1 cellular context compared by ENCODE assay signal in the genomic region with DNA sequence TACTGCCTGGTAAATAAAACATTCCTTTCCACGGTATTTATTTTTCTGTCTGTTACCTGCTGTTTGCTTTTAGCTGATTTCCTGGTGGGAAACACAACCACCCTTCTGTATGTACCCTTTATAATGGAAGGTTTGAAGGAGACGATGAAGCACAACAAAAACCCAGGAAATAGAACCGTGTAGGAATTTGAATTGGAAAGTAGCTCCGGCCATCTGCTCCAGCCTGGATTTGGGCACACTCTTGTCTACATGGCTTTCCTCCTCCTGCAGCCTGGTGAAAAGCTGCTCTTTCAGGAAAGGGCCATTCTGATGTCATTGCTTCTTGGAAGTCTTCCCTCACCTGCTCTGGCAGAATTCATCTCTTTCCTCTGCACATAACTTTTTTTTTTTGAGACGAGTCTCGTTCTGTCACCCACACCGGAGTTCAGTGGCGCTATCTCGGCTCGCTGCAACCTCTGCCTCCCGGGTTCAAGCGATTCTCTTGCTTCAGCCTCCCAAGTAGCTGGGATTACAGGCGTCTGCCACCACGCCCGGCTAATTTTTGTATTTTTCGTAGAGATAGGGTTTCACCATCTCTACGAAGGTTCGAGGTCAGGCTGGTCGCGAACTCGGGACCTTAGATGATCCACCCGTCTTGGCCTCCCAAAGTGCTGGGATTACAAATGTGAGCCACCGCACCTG.
TF ChIP-seq lines count a peak whose summit lies in the region.

No MANE protein-coding gene starts in this region.

TF ChIP-seq in GM23338, 12 proteins besides CTCF, POLR2A, EP300 and RAD21 (continued from another document):
- TF ChIP-seq, protein P1, sequence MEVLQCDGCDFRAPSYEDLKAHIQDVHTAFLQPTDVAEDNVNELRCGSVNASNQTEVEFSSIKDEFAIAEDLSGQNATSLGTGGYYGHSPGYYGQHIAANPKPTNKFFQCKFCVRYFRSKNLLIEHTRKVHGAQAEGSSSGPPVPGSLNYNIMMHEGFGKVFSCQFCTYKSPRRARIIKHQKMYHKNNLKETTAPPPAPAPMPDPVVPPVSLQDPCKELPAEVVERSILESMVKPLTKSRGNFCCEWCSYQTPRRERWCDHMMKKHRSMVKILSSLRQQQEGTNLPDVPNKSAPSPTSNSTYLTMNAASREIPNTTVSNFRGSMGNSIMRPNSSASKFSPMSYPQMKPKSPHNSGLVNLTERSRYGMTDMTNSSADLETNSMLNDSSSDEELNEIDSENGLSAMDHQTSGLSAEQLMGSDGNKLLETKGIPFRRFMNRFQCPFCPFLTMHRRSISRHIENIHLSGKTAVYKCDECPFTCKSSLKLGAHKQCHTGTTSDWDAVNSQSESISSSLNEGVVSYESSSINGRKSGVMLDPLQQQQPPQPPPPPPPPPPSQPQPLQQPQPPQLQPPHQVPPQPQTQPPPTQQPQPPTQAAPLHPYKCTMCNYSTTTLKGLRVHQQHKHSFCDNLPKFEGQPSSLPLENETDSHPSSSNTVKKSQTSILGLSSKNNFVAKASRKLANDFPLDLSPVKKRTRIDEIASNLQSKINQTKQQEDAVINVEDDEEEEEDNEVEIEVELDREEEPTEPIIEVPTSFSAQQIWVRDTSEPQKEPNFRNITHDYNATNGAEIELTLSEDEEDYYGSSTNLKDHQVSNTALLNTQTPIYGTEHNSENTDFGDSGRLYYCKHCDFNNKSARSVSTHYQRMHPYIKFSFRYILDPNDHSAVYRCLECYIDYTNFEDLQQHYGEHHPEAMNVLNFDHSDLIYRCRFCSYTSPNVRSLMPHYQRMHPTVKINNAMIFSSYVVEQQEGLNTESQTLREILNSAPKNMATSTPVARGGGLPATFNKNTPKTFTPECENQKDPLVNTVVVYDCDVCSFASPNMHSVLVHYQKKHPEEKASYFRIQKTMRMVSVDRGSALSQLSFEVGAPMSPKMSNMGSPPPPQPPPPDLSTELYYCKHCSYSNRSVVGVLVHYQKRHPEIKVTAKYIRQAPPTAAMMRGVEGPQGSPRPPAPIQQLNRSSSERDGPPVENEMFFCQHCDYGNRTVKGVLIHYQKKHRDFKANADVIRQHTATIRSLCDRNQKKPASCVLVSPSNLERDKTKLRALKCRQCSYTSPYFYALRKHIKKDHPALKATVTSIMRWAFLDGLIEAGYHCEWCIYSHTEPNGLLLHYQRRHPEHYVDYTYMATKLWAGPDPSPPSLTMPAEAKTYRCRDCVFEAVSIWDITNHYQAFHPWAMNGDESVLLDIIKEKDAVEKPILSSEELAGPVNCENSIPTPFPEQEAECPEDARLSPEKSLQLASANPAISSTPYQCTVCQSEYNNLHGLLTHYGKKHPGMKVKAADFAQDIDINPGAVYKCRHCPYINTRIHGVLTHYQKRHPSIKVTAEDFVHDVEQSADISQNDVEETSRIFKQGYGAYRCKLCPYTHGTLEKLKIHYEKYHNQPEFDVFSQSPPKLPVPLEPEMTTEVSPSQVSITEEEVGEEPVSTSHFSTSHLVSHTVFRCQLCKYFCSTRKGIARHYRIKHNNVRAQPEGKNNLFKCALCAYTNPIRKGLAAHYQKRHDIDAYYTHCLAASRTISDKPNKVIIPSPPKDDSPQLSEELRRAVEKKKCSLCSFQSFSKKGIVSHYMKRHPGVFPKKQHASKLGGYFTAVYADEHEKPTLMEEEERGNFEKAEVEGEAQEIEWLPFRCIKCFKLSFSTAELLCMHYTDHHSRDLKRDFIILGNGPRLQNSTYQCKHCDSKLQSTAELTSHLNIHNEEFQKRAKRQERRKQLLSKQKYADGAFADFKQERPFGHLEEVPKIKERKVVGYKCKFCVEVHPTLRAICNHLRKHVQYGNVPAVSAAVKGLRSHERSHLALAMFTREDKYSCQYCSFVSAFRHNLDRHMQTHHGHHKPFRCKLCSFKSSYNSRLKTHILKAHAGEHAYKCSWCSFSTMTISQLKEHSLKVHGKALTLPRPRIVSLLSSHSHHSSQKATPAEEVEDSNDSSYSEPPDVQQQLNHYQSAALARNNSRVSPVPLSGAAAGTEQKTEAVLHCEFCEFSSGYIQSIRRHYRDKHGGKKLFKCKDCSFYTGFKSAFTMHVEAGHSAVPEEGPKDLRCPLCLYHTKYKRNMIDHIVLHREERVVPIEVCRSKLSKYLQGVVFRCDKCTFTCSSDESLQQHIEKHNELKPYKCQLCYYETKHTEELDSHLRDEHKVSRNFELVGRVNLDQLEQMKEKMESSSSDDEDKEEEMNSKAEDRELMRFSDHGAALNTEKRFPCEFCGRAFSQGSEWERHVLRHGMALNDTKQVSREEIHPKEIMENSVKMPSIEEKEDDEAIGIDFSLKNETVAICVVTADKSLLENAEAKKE (CRISPR knock-in tag; IDR thresholded peaks at IDR 0.05), result 0 out of 2 replicates have a peak, but pooled peaks have one; percentile 53
- no peak for TF ChIP-seq EZH2phosphoT487 (IDR thresholded peaks at IDR 0.05; ENCODE audit: unreplicated experiment)
- TF ChIP-seq POLR2AphosphoS5 (IDR thresholded peaks at IDR 0.05; ENCODE audit: low read depth), result no peak
- no peak for TF ChIP-seq CREB1 (CRISPR knock-in tag; IDR thresholded peaks at IDR 0.05; ENCODE audit: low read depth)
- TF ChIP-seq EZH2 (IDR thresholded peaks at IDR 0.05; ENCODE audit: low read depth, unreplicated experiment), result no peak
- TF ChIP-seq ZNF331 (CRISPR knock-in tag; IDR thresholded peaks at IDR 0.05; ENCODE audit: low read depth), result no peak
TF ChIP-seq in GM23338: peak in this region for 2.
